ENCODE assay signal across 10 cellular contexts in genomic region chr4:184762100-184762499, GRCh38. TPM values are rescaled to one million over a fixed set of nuclear protein-coding genes. Genes with fewer than 3 reads are reported as not detected.
DNase-seq lines count a peak whose midpoint lies in the region; ATAC-seq and TF ChIP-seq lines count a peak whose summit lies in the region.
"Had no signal": no experiment of that assay in that cellular context is flagged by ENCODE, and none has a peak within 500 bp of the region (broad histone marks: within the 10 kb centered on the region; RNA-seq: fewer than 3 reads in every experiment).

No MANE protein-coding gene starts in this region.

- TF ChIP-seq CTCF in CD14-positive monocyte (IDR thresholded peaks at IDR 0.05), result no peak

- H3K9me3 Mint-ChIP-seq in CD14-positive monocyte, result no peaks in the 10 kb centered on the region
- no peaks in the 10 kb centered on the region for H3K9me3 Mint-ChIP-seq in activated naive CD8-positive, alpha-beta T cell treated with anti-CD3 and anti-CD28 coated beads, Interleukin-2, amount 50 U/mL, for 24 hours

- intact Hi-C loops in CD14-positive monocyte (cut with micrococcal nuclease), result no loop called here

- no peak for DNase-seq in CD14-positive monocyte (ENCODE audit: low spot score)
- DNase-seq in activated naive CD8-positive, alpha-beta T cell treated with anti-CD3 and anti-CD28 coated beads, Interleukin-2, amount 50 U/mL, for 24 hours, result peak; percentile 15
- DNase-seq in islet precursor cell, result no peak
- no peak for DNase-seq in AG20443 (ENCODE audit: low spot score)
- no peak for DNase-seq in NCI-H2196 (lab: John Stamatoyannopoulos, UW; ENCODE audit: unreplicated experiment)
- no peak for DNase-seq in dedifferentiated amniotic fluid mesenchymal stem cell (ENCODE audit: extremely low spot score)
- DNase-seq: anterior cingulate cortex, COR-L47 had no signal

- H3K27me3 Mint-ChIP-seq in CD14-positive monocyte (ENCODE audit: low read depth in 3 of 3), result no peaks in the 10 kb centered on the region
- no peaks in the 10 kb centered on the region for H3K27me3 Mint-ChIP-seq in activated naive CD8-positive, alpha-beta T cell treated with anti-CD3 and anti-CD28 coated beads, Interleukin-2, amount 50 U/mL, for 24 hours

- H3K4me3 Mint-ChIP-seq in CD14-positive monocyte, result no peak overlapping the region
- H3K4me3 Mint-ChIP-seq in activated naive CD8-positive, alpha-beta T cell treated with anti-CD3 and anti-CD28 coated beads, Interleukin-2, amount 50 U/mL, for 24 hours, result peak overlapping the region; percentile 46

- H3K4me1 Mint-ChIP-seq in CD14-positive monocyte, result peaks cover 6% of the 10 kb centered on the region
- peaks cover 17% of the 10 kb centered on the region for H3K4me1 Mint-ChIP-seq in activated naive CD8-positive, alpha-beta T cell treated with anti-CD3 and anti-CD28 coated beads, Interleukin-2, amount 50 U/mL, for 24 hours

- ATAC-seq in GM21381 (IDR thresholded peaks at IDR 0.05; ENCODE audit: unreplicated experiment), result peak; percentile 94
- ATAC-seq in HG03575 (IDR thresholded peaks at IDR 0.05; ENCODE audit: extremely low read depth, insufficient number of reproducible peaks, low FRiP score, unreplicated experiment), result peak; percentile 88
- peak; percentile 99 for ATAC-seq in activated naive CD8-positive, alpha-beta T cell treated with anti-CD3 and anti-CD28 coated beads, Interleukin-2, amount 50 U/mL, for 24 hours

- peak overlapping the region in 6 of 7 donors; percentile 14 to 79 (median 50) for H3K27ac Mint-ChIP-seq in CD14-positive monocyte
- H3K27ac Mint-ChIP-seq in activated naive CD8-positive, alpha-beta T cell treated with anti-CD3 and anti-CD28 coated beads, Interleukin-2, amount 50 U/mL, for 24 hours, result peak overlapping the region; percentile 83

- peaks cover 86 to 95% of the 10 kb centered on the region in 2 donors for H3K36me3 Mint-ChIP-seq in CD14-positive monocyte
- peaks cover 46% of the 10 kb centered on the region for H3K36me3 Mint-ChIP-seq in activated naive CD8-positive, alpha-beta T cell treated with anti-CD3 and anti-CD28 coated beads, Interleukin-2, amount 50 U/mL, for 24 hours (ENCODE audit: low read depth)

RNA-seq across cellular contexts. Expression of gene CENPU, which starts 28.2 kb away (rescaled TPM):
- polyA plus RNA-seq in CD14-positive monocyte, result 1 to 10 TPM; 1.2 to 1.6 TPM
